In genomic region chr12:22627351-22627750, GRCh38 we compare ENCODE assay signal across 9 cellular contexts. TPM values are rescaled to one million over a fixed set of nuclear protein-coding genes. Genes with fewer than 3 reads are reported as not detected.
DNase-seq lines count a peak whose midpoint lies in the region; ATAC-seq and TF ChIP-seq lines count a peak whose summit lies in the region.
"Had no signal": no experiment of that assay in that cellular context is flagged by ENCODE, and none has a peak within 500 bp of the region (broad histone marks: within the 10 kb centered on the region; RNA-seq: fewer than 3 reads in every experiment).

No MANE protein-coding gene starts in this region.

- peaks cover 10% of the 10 kb centered on the region for H4K20me1 ChIP-seq in PC-9 (ENCODE audit: insufficient read depth)

- ATAC-seq in psoas muscle = no peak
- no peak for ATAC-seq in HG02852 (IDR thresholded peaks at IDR 0.05; ENCODE audit: unreplicated experiment)

- peaks cover 67% of the 10 kb centered on the region for H3K79me2 ChIP-seq in PC-9 (ENCODE audit: low read depth)

- peak overlapping the region; percentile 92; the same call in 1 of the 2 replicates for H3K4me3 ChIP-seq in GM08714 (ENCODE audit: low read length)
- H3K4me3 ChIP-seq in PC-9 = peak overlapping the region; percentile 98
- peak overlapping the region; percentile 93 for H3K4me3 ChIP-seq in psoas muscle

- peak overlapping the region; percentile 85; the same call in 1 of the 2 replicates for H3K27ac ChIP-seq in PC-9
- H3K27ac ChIP-seq in epithelial cell of prostate = peak overlapping the region; percentile 91
- H3K27ac ChIP-seq in psoas muscle = peak overlapping the region; percentile 98

- no peaks in the 10 kb centered on the region for H3K9me2 ChIP-seq in PC-9 (ENCODE audit: insufficient read depth)

- DNase-seq in PC-9 (no peak), epithelial cell of prostate (ENCODE audit: low read depth, low spot score) (no peak), psoas muscle (no peak), GM10248 (ENCODE audit: extremely low spot score) (no peak), SIG-M5 treated with dmso at 0.1 percent for 504 hours (lab: John Stamatoyannopoulos, UW; ENCODE audit: unreplicated experiment) (no peak), SK-N-DZ (ENCODE audit: low spot score) (no peak)
- DNase-seq: NCI-H748 treated with DMSO at 0.1 percent for 48 hours had no signal

- 0 out of 2 replicates have a peak, but pooled peaks cover 4% of the 10 kb centered on the region for H3K36me3 ChIP-seq in PC-9 (ENCODE audit: low read depth)
- no peaks in the 10 kb centered on the region for H3K36me3 ChIP-seq in psoas muscle (ENCODE audit: insufficient read depth in 1 of 2, low read depth in 1 of 2)

- POLR2A ChIA-PET in PC-9 (lab: Charles Lee; ENCODE audit: unreplicated experiment) (interaction anchor here (0.6 kb wide), 1 partner anchor 983 kb away, joined by 10 read pairs; no protein-coding TSS in a partner anchor), GM10248 (lab: Yijun Ruan, JAX) (no interaction called here)

- TF ChIP-seq CTCF in PC-9 (conservative IDR thresholded peaks at IDR 0.05) (no peak), psoas muscle (IDR thresholded peaks at IDR 0.05) (no peak), GM10248 (IDR thresholded peaks at IDR 0.05; ENCODE audit: control extremely low read depth, extremely low read depth, low read depth, missing control alignments) (no peak)

- CTCF ChIA-PET in PC-9 (lab: Charles Lee) = no interaction called here
- CTCF ChIA-PET in GM10248 (lab: Yijun Ruan, JAX) = no interaction called here

- H3K27me3 ChIP-seq in PC-9 (ENCODE audit: insufficient read depth, low read depth) (no peaks in the 10 kb centered on the region), psoas muscle (ENCODE audit: insufficient read depth in 3 of 3, low read length in 2 of 3) (no peaks in the 10 kb centered on the region)

- 41 to 58% (median 43%) methylated on average over 3 of the region's 3 CpGs for WGBS in psoas muscle, 3 donors

- H3K4me2 ChIP-seq in PC-9 = peak overlapping the region; percentile 94

- no TSS peak for BruUV-seq in PC-9 (replicated peaks; lab: Mats Ljungman, UMichigan)

- intact Hi-C loops in PC-9 (cut with micrococcal nuclease; ENCODE audit: unreplicated experiment) (loop anchor here (5.0 to 10.0 kb wide), 3 partner anchors 163 to 580 kb away; partner anchors contain the start of gene CMAS), psoas muscle (cut with DNase I) (loop anchor here in 1 of 2 donors (5.0 kb wide), 1 partner anchor 85 kb away; the partner anchor contains the start of gene C2CD5)

- peaks cover 38% of the 10 kb centered on the region for H3K4me1 ChIP-seq in PC-9 (replicated peaks; ENCODE audit: insufficient read depth)
- peaks cover 27% of the 10 kb centered on the region for H3K4me1 ChIP-seq in psoas muscle

- peaks cover 5% of the 10 kb centered on the region; the same call in 1 of the 2 replicates for H3F3A ChIP-seq in PC-9 (ENCODE audit: insufficient read depth, low read depth)

- no peak overlapping the region for H2AFZ ChIP-seq in PC-9

- H3K9me3 ChIP-seq in PC-9 (ENCODE audit: insufficient read depth, low read depth) = no peaks in the 10 kb centered on the region
- no peaks in the 10 kb centered on the region for H3K9me3 ChIP-seq in psoas muscle

RNA-seq across cellular contexts. Expression of gene ETNK1, which starts 2.4 kb away (rescaled TPM):
- total RNA-seq in PC-9 (2021) = 64.0 and 87.9 TPM in 2 replicates
- 10 to 100 TPM in 3 of 4 donors, 1 to 10 TPM in 1; 8.7 to 13.2 (median 12.7) TPM for total RNA-seq in psoas muscle
- polyA plus RNA-seq in psoas muscle = 1 to 10 TPM; 2.6 to 4.1 (median 3.5) TPM
- polyA plus RNA-seq in SK-N-DZ (2014; cell fraction: cytosol; rRNA removed) = 38.4 and 39.3 TPM in 2 replicates
- 71.3 and 77.6 TPM in 2 replicates for polyA plus RNA-seq in SK-N-DZ (2014; cell fraction: nucleus; rRNA removed)
